Comparison of ENCODE assay signal across 1 cellular context in the genomic region with DNA sequence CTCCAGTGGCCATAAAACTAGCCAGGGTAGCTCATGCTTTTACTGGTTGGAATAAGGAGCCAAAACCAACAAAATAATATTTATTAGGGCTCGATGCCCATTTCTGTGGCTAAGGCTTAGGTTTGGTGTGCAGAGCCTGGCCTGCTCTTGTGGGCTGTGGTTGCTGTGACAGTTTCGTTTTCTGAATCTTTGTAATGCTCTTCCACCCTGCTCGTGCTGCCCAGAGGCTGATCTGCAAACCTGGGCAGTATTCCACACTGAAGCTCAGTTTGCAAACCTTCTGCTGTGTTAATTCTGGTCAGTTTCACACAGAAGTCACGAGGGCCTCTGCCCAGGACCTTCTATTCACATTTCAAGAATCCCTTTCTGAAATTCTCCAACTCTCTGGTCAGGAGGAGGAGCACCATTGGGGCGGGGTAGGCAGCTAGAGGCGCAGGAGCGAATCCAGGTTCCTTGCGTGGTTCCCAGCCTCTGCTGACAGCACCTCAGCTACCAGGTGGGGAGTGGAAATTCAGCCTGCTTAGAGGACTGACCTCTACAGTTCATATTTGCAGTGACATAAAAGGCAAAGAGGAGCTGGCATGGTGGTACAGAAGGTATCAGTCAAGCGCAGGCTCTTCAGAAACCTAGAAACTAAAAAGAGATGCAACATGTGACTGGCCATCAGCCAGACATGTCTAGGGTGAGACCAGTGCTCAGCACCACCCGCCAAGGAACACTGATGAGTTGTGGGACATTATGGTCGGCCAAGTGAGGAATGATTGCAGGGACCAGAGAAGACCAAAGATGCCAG.
TF ChIP-seq lines count a peak whose summit lies in the region.

No MANE protein-coding gene starts in this region.

TF ChIP-seq in GM23338, 12 proteins besides CTCF, POLR2A, EP300 and RAD21 (continued from another document):
- TF ChIP-seq, protein P1, sequence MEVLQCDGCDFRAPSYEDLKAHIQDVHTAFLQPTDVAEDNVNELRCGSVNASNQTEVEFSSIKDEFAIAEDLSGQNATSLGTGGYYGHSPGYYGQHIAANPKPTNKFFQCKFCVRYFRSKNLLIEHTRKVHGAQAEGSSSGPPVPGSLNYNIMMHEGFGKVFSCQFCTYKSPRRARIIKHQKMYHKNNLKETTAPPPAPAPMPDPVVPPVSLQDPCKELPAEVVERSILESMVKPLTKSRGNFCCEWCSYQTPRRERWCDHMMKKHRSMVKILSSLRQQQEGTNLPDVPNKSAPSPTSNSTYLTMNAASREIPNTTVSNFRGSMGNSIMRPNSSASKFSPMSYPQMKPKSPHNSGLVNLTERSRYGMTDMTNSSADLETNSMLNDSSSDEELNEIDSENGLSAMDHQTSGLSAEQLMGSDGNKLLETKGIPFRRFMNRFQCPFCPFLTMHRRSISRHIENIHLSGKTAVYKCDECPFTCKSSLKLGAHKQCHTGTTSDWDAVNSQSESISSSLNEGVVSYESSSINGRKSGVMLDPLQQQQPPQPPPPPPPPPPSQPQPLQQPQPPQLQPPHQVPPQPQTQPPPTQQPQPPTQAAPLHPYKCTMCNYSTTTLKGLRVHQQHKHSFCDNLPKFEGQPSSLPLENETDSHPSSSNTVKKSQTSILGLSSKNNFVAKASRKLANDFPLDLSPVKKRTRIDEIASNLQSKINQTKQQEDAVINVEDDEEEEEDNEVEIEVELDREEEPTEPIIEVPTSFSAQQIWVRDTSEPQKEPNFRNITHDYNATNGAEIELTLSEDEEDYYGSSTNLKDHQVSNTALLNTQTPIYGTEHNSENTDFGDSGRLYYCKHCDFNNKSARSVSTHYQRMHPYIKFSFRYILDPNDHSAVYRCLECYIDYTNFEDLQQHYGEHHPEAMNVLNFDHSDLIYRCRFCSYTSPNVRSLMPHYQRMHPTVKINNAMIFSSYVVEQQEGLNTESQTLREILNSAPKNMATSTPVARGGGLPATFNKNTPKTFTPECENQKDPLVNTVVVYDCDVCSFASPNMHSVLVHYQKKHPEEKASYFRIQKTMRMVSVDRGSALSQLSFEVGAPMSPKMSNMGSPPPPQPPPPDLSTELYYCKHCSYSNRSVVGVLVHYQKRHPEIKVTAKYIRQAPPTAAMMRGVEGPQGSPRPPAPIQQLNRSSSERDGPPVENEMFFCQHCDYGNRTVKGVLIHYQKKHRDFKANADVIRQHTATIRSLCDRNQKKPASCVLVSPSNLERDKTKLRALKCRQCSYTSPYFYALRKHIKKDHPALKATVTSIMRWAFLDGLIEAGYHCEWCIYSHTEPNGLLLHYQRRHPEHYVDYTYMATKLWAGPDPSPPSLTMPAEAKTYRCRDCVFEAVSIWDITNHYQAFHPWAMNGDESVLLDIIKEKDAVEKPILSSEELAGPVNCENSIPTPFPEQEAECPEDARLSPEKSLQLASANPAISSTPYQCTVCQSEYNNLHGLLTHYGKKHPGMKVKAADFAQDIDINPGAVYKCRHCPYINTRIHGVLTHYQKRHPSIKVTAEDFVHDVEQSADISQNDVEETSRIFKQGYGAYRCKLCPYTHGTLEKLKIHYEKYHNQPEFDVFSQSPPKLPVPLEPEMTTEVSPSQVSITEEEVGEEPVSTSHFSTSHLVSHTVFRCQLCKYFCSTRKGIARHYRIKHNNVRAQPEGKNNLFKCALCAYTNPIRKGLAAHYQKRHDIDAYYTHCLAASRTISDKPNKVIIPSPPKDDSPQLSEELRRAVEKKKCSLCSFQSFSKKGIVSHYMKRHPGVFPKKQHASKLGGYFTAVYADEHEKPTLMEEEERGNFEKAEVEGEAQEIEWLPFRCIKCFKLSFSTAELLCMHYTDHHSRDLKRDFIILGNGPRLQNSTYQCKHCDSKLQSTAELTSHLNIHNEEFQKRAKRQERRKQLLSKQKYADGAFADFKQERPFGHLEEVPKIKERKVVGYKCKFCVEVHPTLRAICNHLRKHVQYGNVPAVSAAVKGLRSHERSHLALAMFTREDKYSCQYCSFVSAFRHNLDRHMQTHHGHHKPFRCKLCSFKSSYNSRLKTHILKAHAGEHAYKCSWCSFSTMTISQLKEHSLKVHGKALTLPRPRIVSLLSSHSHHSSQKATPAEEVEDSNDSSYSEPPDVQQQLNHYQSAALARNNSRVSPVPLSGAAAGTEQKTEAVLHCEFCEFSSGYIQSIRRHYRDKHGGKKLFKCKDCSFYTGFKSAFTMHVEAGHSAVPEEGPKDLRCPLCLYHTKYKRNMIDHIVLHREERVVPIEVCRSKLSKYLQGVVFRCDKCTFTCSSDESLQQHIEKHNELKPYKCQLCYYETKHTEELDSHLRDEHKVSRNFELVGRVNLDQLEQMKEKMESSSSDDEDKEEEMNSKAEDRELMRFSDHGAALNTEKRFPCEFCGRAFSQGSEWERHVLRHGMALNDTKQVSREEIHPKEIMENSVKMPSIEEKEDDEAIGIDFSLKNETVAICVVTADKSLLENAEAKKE (CRISPR knock-in tag; IDR thresholded peaks at IDR 0.05), result no peak
- TF ChIP-seq EZH2phosphoT487 (IDR thresholded peaks at IDR 0.05; ENCODE audit: unreplicated experiment), result no peak
- TF ChIP-seq, protein P2, sequence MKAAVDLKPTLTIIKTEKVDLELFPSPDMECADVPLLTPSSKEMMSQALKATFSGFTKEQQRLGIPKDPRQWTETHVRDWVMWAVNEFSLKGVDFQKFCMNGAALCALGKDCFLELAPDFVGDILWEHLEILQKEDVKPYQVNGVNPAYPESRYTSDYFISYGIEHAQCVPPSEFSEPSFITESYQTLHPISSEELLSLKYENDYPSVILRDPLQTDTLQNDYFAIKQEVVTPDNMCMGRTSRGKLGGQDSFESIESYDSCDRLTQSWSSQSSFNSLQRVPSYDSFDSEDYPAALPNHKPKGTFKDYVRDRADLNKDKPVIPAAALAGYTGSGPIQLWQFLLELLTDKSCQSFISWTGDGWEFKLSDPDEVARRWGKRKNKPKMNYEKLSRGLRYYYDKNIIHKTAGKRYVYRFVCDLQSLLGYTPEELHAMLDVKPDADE (IDR thresholded peaks at IDR 0.05), result no peak
- TF ChIP-seq POLR2AphosphoS5 (IDR thresholded peaks at IDR 0.05; ENCODE audit: low read depth), result no peak
- TF ChIP-seq ZNF114 (CRISPR knock-in tag; IDR thresholded peaks at IDR 0.05), result no peak
- TF ChIP-seq ZNF331 (CRISPR knock-in tag; IDR thresholded peaks at IDR 0.05; ENCODE audit: low read depth), result no peak
- TF ChIP-seq NANOG (IDR thresholded peaks at IDR 0.05; ENCODE audit: borderline replicate concordance), result no peak
- no peak for TF ChIP-seq EZH2 (IDR thresholded peaks at IDR 0.05; ENCODE audit: low read depth, unreplicated experiment)
- TF ChIP-seq JUNB (IDR thresholded peaks at IDR 0.05; ENCODE audit: unreplicated experiment), result no peak
- TF ChIP-seq STAT1 (IDR thresholded peaks at IDR 0.05; ENCODE audit: unreplicated experiment), result no peak
TF ChIP-seq in GM23338: peak in this region for 0.
